2 cellular contexts compared by ENCODE assay signal in genomic region chr6:167949121-167949684, GRCh38.
TF ChIP-seq lines count a peak whose summit lies in the region.

No MANE protein-coding gene starts in this region.

TF ChIP-seq in SK-N-SH, 30 proteins besides CTCF, POLR2A, EP300 and RAD21 (continued from another document):
- no peak for TF ChIP-seq USF1 (IDR thresholded peaks at IDR 0.05; ENCODE audit: borderline replicate concordance, low read depth)

TF ChIP-seq in SK-N-SH treated with all-trans-retinoic acid at 6 μM for 48 hours, 23 proteins besides CTCF, POLR2A, EP300 and RAD21 (continued from another document):
- TF ChIP-seq PATZ1 (CRISPR knock-in tag; IDR thresholded peaks at IDR 0.05; ENCODE audit: borderline replicate concordance) (no peak), ZFP3 (CRISPR knock-in tag; IDR thresholded peaks at IDR 0.05) (no peak), TSHZ2 (CRISPR knock-in tag; IDR thresholded peaks at IDR 0.05) (no peak), POU6F1 (CRISPR knock-in tag; IDR thresholded peaks at IDR 0.05; ENCODE audit: borderline replicate concordance, low read depth) (no peak), ZNF565 (CRISPR knock-in tag; conservative IDR thresholded peaks at IDR 0.05; ENCODE audit: low read depth) (no peak), ZNF8 (CRISPR knock-in tag; IDR thresholded peaks at IDR 0.05) (no peak), CREB5 (CRISPR knock-in tag; IDR thresholded peaks at IDR 0.05; ENCODE audit: low read depth) (no peak), CSDC2 (CRISPR knock-in tag; IDR thresholded peaks at IDR 0.05) (no peak)
